ENCODE assay signal across 1 cellular context in the genomic region with DNA sequence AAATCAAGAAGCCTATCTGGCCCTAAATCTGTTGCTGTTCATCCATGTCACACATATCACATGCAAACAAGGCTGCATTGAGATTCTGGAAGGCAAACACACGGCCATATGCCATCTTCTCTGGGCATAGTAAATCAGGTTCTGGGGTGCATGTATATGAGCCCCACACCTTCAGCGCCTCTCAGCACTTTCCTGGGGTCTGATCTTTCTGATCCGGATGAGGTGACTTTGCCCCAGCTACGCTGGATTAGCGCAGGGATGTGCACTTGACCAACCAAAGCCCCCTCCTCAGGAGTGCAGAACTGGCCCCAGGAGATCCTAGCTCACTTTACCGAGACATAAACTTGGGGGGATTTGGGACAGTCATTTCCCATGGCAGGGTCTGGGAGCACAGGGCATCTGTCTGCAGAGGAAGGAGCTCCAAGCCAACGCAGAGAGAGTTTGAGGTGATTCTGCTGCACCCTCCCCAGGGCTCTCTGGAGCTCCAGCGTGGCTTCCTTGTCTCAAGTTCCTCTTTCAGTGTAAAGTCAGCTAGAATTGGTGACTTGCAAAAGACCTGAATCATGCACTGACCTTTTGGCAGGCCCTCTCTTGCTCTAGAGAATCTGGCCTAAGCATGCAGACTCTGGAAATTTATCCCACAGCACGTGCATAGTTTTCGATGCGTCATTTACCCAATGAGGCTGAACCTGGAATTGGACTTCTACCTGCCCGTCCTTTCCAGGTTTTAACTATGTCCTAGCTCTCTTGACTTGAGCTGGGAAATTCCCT.
A peak's percentile ranks its signal among the peaks of the same experiment; 100 is the strongest.
TF ChIP-seq lines count a peak whose summit lies in the region.

No MANE protein-coding gene starts in this region.

TF ChIP-seq in K562, 482 proteins besides CTCF, POLR2A, EP300 and RAD21 (continued from another document and continues in another):
- TF ChIP-seq NR2C1 (IDR thresholded peaks at IDR 0.05) (no peak), NR2C1 (tag; IDR thresholded peaks at IDR 0.05) (0 out of 2 replicates have a peak, but pooled peaks have one; percentile 29), ZNF584 (CRISPR knock-in tag; IDR thresholded peaks at IDR 0.05; ENCODE audit: low read depth) (no peak), SOX6 (IDR thresholded peaks at IDR 0.05) (0 out of 2 replicates have a peak, but pooled peaks have one; percentile 10), ZNF668 (CRISPR knock-in tag; IDR thresholded peaks at IDR 0.05) (no peak), RBBP5 (IDR thresholded peaks at IDR 0.05; ENCODE audit: borderline replicate concordance, insufficient read depth, low read length, poor library complexity, severe bottlenecking) (no peak), CREBBP (IDR thresholded peaks at IDR 0.05; ENCODE audit: low read depth, low read length) (no peak), BHLHE40 (IDR thresholded peaks at IDR 0.05; ENCODE audit: low read length) (peak; percentile 95), MAFK (IDR thresholded peaks at IDR 0.05; ENCODE audit: low read length) (peak; percentile 65), ZNF239 (CRISPR knock-in tag; IDR thresholded peaks at IDR 0.05) (no peak), RBM22 (IDR thresholded peaks at IDR 0.05; ENCODE audit: low read depth, low read length, poor library complexity, severe bottlenecking) (no peak), BRD4 (IDR thresholded peaks at IDR 0.05) (no peak), PRPF4 (IDR thresholded peaks at IDR 0.05; ENCODE audit: insufficient read depth, low read depth, low read length, poor library complexity, severe bottlenecking) (no peak), FIP1L1 (IDR thresholded peaks at IDR 0.05; ENCODE audit: low read depth, low read length, poor library complexity, severe bottlenecking) (no peak), TCF3 (CRISPR knock-in tag; IDR thresholded peaks at IDR 0.05) (no peak), ZNF23 (CRISPR knock-in tag; IDR thresholded peaks at IDR 0.05) (no peak), ARNT (IDR thresholded peaks at IDR 0.05) (peak in 1 of 2 experiments; percentile 95; a peak in 2 of 4 replicates), NCOA2 (IDR thresholded peaks at IDR 0.05; ENCODE audit: partially characterized antibody in 2 of 2) (no peak), KAT7 (CRISPR knock-in tag; IDR thresholded peaks at IDR 0.05; ENCODE audit: borderline replicate concordance) (no peak), GTF2A2 (tag; IDR thresholded peaks at IDR 0.05) (no peak), CBX8 (IDR thresholded peaks at IDR 0.05; ENCODE audit: borderline replicate concordance, extremely low read depth, low read depth, low read length, poor library complexity, severe bottlenecking) (no peak), SLC30A9 (CRISPR knock-in tag; IDR thresholded peaks at IDR 0.05) (no peak), WHSC1 (IDR thresholded peaks at IDR 0.05; ENCODE audit: low read length) (no peak), NELFE (IDR thresholded peaks at IDR 0.05; ENCODE audit: insufficient read depth, insufficient read length) (no peak), EZH2 (IDR thresholded peaks at IDR 0.05; ENCODE audit: borderline replicate concordance, low read depth, low read length) (no peak), JUND (IDR thresholded peaks at IDR 0.05; ENCODE audit: borderline replicate concordance, low read depth, low read length) (no peak), JUND (tag; IDR thresholded peaks at IDR 0.05; ENCODE audit: borderline replicate concordance, low read depth, low read length) (peak; percentile 65; the same call in 2 of the 3 replicates), LEF1 (IDR thresholded peaks at IDR 0.05) (no peak), IRF2 (CRISPR knock-in tag; IDR thresholded peaks at IDR 0.05) (no peak), ZNF764 (CRISPR knock-in tag; IDR thresholded peaks at IDR 0.05; ENCODE audit: low read depth) (no peak), ZNF583 (CRISPR knock-in tag; IDR thresholded peaks at IDR 0.05) (no peak), ZNF695 (CRISPR knock-in tag; IDR thresholded peaks at IDR 0.05) (no peak), HNRNPUL1 (IDR thresholded peaks at IDR 0.05; ENCODE audit: low read length) (no peak), POLR2AphosphoS5 (IDR thresholded peaks at IDR 0.05; ENCODE audit: control insufficient read depth, insufficient read depth, low read depth, low read length) (no peak), NR2C2 (CRISPR knock-in tag; IDR thresholded peaks at IDR 0.05) (no peak), NR2C2 (tag; IDR thresholded peaks at IDR 0.05) (peak; percentile 74), SIX5 (IDR thresholded peaks at IDR 0.05; ENCODE audit: borderline replicate concordance in 1 of 2, insufficient read depth in 1 of 2, low read depth in 1 of 2, low read length in 2 of 2) (no peak), ZNF311 (CRISPR knock-in tag; IDR thresholded peaks at IDR 0.05) (no peak), MEF2A (IDR thresholded peaks at IDR 0.05; ENCODE audit: control insufficient read depth, low read depth, low read length) (no peak), CCAR2 (IDR thresholded peaks at IDR 0.05; ENCODE audit: low read depth, low read length) (no peak), ZSCAN29 (IDR thresholded peaks at IDR 0.05) (no peak), MXI1 (IDR thresholded peaks at IDR 0.05; ENCODE audit: low read depth, low read length) (no peak), SREBF1 (IDR thresholded peaks at IDR 0.05; ENCODE audit: borderline replicate concordance, low read depth, low read length) (no peak), ZNF134 (CRISPR knock-in tag; conservative IDR thresholded peaks at IDR 0.05) (no peak), RFX5 (IDR thresholded peaks at IDR 0.05; ENCODE audit: low read depth, low read length) (no peak), ILF3 (IDR thresholded peaks at IDR 0.05; ENCODE audit: borderline replicate concordance) (no peak), NR2F6 (CRISPR knock-in tag; IDR thresholded peaks at IDR 0.05) (no peak), RBM39 (optimal IDR thresholded peaks at IDR 0.05; ENCODE audit: low read depth, low read length) (no peak), KDM2B (CRISPR knock-in tag; IDR thresholded peaks at IDR 0.05) (no peak), ZNF174 (CRISPR knock-in tag; IDR thresholded peaks at IDR 0.05) (no peak)
- TF ChIP-seq, protein P1, sequence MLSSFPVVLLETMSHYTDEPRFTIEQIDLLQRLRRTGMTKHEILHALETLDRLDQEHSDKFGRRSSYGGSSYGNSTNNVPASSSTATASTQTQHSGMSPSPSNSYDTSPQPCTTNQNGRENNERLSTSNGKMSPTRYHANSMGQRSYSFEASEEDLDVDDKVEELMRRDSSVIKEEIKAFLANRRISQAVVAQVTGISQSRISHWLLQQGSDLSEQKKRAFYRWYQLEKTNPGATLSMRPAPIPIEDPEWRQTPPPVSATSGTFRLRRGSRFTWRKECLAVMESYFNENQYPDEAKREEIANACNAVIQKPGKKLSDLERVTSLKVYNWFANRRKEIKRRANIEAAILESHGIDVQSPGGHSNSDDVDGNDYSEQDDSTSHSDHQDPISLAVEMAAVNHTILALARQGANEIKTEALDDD (IDR thresholded peaks at IDR 0.05), result no peak
- TF ChIP-seq, protein P2, sequence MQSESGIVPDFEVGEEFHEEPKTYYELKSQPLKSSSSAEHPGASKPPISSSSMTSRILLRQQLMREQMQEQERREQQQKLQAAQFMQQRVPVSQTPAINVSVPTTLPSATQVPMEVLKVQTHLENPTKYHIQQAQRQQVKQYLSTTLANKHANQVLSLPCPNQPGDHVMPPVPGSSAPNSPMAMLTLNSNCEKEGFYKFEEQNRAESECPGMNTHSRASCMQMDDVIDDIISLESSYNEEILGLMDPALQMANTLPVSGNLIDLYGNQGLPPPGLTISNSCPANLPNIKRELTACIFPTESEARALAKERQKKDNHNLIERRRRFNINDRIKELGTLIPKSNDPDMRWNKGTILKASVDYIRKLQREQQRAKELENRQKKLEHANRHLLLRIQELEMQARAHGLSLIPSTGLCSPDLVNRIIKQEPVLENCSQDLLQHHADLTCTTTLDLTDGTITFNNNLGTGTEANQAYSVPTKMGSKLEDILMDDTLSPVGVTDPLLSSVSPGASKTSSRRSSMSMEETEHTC (IDR thresholded peaks at IDR 0.05), result no peak
- TF ChIP-seq, protein P3, sequence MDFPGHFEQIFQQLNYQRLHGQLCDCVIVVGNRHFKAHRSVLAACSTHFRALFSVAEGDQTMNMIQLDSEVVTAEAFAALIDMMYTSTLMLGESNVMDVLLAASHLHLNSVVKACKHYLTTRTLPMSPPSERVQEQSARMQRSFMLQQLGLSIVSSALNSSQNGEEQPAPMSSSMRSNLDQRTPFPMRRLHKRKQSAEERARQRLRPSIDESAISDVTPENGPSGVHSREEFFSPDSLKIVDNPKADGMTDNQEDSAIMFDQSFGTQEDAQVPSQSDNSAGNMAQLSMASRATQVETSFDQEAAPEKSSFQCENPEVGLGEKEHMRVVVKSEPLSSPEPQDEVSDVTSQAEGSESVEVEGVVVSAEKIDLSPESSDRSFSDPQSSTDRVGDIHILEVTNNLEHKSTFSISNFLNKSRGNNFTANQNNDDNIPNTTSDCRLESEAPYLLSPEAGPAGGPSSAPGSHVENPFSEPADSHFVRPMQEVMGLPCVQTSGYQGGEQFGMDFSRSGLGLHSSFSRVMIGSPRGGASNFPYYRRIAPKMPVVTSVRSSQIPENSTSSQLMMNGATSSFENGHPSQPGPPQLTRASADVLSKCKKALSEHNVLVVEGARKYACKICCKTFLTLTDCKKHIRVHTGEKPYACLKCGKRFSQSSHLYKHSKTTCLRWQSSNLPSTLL (IDR thresholded peaks at IDR 0.05), result no peak
- TF ChIP-seq, protein P4, sequence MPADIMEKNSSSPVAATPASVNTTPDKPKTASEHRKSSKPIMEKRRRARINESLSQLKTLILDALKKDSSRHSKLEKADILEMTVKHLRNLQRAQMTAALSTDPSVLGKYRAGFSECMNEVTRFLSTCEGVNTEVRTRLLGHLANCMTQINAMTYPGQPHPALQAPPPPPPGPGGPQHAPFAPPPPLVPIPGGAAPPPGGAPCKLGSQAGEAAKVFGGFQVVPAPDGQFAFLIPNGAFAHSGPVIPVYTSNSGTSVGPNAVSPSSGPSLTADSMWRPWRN (IDR thresholded peaks at IDR 0.05; ENCODE audit: low read depth), result no peak
- TF ChIP-seq, protein P5, sequence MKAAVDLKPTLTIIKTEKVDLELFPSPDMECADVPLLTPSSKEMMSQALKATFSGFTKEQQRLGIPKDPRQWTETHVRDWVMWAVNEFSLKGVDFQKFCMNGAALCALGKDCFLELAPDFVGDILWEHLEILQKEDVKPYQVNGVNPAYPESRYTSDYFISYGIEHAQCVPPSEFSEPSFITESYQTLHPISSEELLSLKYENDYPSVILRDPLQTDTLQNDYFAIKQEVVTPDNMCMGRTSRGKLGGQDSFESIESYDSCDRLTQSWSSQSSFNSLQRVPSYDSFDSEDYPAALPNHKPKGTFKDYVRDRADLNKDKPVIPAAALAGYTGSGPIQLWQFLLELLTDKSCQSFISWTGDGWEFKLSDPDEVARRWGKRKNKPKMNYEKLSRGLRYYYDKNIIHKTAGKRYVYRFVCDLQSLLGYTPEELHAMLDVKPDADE (conservative IDR thresholded peaks at IDR 0.05; ENCODE audit: control insufficient read depth, low read depth, low read length), result no peak
- TF ChIP-seq, protein P6, sequence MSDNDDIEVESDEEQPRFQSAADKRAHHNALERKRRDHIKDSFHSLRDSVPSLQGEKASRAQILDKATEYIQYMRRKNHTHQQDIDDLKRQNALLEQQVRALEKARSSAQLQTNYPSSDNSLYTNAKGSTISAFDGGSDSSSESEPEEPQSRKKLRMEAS (CRISPR knock-in tag; IDR thresholded peaks at IDR 0.05), result peak; percentile 26; the same call in 1 of the 2 replicates
- TF ChIP-seq, protein P7, sequence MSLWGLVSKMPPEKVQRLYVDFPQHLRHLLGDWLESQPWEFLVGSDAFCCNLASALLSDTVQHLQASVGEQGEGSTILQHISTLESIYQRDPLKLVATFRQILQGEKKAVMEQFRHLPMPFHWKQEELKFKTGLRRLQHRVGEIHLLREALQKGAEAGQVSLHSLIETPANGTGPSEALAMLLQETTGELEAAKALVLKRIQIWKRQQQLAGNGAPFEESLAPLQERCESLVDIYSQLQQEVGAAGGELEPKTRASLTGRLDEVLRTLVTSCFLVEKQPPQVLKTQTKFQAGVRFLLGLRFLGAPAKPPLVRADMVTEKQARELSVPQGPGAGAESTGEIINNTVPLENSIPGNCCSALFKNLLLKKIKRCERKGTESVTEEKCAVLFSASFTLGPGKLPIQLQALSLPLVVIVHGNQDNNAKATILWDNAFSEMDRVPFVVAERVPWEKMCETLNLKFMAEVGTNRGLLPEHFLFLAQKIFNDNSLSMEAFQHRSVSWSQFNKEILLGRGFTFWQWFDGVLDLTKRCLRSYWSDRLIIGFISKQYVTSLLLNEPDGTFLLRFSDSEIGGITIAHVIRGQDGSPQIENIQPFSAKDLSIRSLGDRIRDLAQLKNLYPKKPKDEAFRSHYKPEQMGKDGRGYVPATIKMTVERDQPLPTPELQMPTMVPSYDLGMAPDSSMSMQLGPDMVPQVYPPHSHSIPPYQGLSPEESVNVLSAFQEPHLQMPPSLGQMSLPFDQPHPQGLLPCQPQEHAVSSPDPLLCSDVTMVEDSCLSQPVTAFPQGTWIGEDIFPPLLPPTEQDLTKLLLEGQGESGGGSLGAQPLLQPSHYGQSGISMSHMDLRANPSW (CRISPR knock-in tag; IDR thresholded peaks at IDR 0.05), result no peak
- TF ChIP-seq, protein P8, sequence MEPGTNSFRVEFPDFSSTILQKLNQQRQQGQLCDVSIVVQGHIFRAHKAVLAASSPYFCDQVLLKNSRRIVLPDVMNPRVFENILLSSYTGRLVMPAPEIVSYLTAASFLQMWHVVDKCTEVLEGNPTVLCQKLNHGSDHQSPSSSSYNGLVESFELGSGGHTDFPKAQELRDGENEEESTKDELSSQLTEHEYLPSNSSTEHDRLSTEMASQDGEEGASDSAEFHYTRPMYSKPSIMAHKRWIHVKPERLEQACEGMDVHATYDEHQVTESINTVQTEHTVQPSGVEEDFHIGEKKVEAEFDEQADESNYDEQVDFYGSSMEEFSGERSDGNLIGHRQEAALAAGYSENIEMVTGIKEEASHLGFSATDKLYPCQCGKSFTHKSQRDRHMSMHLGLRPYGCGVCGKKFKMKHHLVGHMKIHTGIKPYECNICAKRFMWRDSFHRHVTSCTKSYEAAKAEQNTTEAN (CRISPR knock-in tag; IDR thresholded peaks at IDR 0.05), result no peak
- TF ChIP-seq, protein P9, sequence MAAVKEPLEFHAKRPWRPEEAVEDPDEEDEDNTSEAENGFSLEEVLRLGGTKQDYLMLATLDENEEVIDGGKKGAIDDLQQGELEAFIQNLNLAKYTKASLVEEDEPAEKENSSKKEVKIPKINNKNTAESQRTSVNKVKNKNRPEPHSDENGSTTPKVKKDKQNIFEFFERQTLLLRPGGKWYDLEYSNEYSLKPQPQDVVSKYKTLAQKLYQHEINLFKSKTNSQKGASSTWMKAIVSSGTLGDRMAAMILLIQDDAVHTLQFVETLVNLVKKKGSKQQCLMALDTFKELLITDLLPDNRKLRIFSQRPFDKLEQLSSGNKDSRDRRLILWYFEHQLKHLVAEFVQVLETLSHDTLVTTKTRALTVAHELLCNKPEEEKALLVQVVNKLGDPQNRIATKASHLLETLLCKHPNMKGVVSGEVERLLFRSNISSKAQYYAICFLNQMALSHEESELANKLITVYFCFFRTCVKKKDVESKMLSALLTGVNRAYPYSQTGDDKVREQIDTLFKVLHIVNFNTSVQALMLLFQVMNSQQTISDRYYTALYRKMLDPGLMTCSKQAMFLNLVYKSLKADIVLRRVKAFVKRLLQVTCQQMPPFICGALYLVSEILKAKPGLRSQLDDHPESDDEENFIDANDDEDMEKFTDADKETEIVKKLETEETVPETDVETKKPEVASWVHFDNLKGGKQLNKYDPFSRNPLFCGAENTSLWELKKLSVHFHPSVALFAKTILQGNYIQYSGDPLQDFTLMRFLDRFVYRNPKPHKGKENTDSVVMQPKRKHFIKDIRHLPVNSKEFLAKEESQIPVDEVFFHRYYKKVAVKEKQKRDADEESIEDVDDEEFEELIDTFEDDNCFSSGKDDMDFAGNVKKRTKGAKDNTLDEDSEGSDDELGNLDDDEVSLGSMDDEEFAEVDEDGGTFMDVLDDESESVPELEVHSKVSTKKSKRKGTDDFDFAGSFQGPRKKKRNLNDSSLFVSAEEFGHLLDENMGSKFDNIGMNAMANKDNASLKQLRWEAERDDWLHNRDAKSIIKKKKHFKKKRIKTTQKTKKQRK (IDR thresholded peaks at IDR 0.05; ENCODE audit: borderline replicate concordance, low read depth, low read length), result no peak
